ENCODE assay signal across 1 cellular context in genomic region chr11:61267437-61267841, GRCh38.
TF ChIP-seq lines count a peak whose summit lies in the region.

No MANE protein-coding gene starts in this region.

TF ChIP-seq in K562, 482 proteins besides CTCF, POLR2A, EP300 and RAD21 (continued from another document and continues in another):
- peak; percentile 37; the same call in 1 of the 2 replicates for TF ChIP-seq RBFOX2 (IDR thresholded peaks at IDR 0.05; ENCODE audit: low read depth, low read length)
- TF ChIP-seq MXI1 (IDR thresholded peaks at IDR 0.05; ENCODE audit: low read depth, low read length), result no peak
- TF ChIP-seq L3MBTL2 (IDR thresholded peaks at IDR 0.05), result peak; percentile 83
- TF ChIP-seq POLR2G (IDR thresholded peaks at IDR 0.05; ENCODE audit: low read depth, low read length), result 0 out of 2 replicates have a peak, but pooled peaks have one; percentile 25
- TF ChIP-seq MECOM (CRISPR knock-in tag; IDR thresholded peaks at IDR 0.05), result 0 out of 2 replicates have a peak, but pooled peaks have one; percentile 46
- TF ChIP-seq MNT (conservative IDR thresholded peaks at IDR 0.05), result peak in 1 of 2 experiments; percentile 49; a peak in 2 of 4 replicates
- no peak for TF ChIP-seq POLR3G (IDR thresholded peaks at IDR 0.05; ENCODE audit: extremely low read depth, insufficient read length, insufficient replicate concordance)
- TF ChIP-seq ZNF639 (CRISPR knock-in tag; conservative IDR thresholded peaks at IDR 0.05 in 1 of 2, IDR thresholded peaks at IDR 0.05 in 1 of 2), result 0 out of 4 replicates have a peak, but pooled peaks of 1 of the 2 experiments have one; percentile 22
- no peak for TF ChIP-seq ZFP91 (CRISPR knock-in tag; IDR thresholded peaks at IDR 0.05)
- no peak for TF ChIP-seq TAF9B (IDR thresholded peaks at IDR 0.05; ENCODE audit: partially characterized antibody)
- TF ChIP-seq, protein P1, sequence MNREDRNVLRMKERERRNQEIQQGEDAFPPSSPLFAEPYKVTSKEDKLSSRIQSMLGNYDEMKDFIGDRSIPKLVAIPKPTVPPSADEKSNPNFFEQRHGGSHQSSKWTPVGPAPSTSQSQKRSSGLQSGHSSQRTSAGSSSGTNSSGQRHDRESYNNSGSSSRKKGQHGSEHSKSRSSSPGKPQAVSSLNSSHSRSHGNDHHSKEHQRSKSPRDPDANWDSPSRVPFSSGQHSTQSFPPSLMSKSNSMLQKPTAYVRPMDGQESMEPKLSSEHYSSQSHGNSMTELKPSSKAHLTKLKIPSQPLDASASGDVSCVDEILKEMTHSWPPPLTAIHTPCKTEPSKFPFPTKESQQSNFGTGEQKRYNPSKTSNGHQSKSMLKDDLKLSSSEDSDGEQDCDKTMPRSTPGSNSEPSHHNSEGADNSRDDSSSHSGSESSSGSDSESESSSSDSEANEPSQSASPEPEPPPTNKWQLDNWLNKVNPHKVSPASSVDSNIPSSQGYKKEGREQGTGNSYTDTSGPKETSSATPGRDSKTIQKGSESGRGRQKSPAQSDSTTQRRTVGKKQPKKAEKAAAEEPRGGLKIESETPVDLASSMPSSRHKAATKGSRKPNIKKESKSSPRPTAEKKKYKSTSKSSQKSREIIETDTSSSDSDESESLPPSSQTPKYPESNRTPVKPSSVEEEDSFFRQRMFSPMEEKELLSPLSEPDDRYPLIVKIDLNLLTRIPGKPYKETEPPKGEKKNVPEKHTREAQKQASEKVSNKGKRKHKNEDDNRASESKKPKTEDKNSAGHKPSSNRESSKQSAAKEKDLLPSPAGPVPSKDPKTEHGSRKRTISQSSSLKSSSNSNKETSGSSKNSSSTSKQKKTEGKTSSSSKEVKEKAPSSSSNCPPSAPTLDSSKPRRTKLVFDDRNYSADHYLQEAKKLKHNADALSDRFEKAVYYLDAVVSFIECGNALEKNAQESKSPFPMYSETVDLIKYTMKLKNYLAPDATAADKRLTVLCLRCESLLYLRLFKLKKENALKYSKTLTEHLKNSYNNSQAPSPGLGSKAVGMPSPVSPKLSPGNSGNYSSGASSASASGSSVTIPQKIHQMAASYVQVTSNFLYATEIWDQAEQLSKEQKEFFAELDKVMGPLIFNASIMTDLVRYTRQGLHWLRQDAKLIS (CRISPR knock-in tag; IDR thresholded peaks at IDR 0.05), result no peak
- no peak for TF ChIP-seq ZNF224 (CRISPR knock-in tag; IDR thresholded peaks at IDR 0.05)
- 0 out of 2 replicates have a peak, but pooled peaks have one; percentile 31 for TF ChIP-seq MYNN (IDR thresholded peaks at IDR 0.05)
- TF ChIP-seq MYNN (CRISPR knock-in tag; IDR thresholded peaks at IDR 0.05), result no peak
- no peak for TF ChIP-seq ZBTB17 (CRISPR knock-in tag; IDR thresholded peaks at IDR 0.05)
- 0 out of 2 replicates have a peak, but pooled peaks have one; percentile 24 for TF ChIP-seq BHLHE40 (IDR thresholded peaks at IDR 0.05; ENCODE audit: low read length)
- no peak for TF ChIP-seq BCL6 (CRISPR knock-in tag; IDR thresholded peaks at IDR 0.05)
- no peak for TF ChIP-seq STAT5A (IDR thresholded peaks at IDR 0.05; ENCODE audit: borderline replicate concordance, low read length)
- no peak for TF ChIP-seq TAF1 (IDR thresholded peaks at IDR 0.05; ENCODE audit: control insufficient read depth, extremely low read depth, insufficient read depth, low read length, severe bottlenecking)
- 0 out of 2 replicates have a peak, but pooled peaks have one; percentile 42 for TF ChIP-seq RB1 (IDR thresholded peaks at IDR 0.05; ENCODE audit: low read depth)
- TF ChIP-seq MGA (IDR thresholded peaks at IDR 0.05), result peak; percentile 77
- TF ChIP-seq, protein P2, sequence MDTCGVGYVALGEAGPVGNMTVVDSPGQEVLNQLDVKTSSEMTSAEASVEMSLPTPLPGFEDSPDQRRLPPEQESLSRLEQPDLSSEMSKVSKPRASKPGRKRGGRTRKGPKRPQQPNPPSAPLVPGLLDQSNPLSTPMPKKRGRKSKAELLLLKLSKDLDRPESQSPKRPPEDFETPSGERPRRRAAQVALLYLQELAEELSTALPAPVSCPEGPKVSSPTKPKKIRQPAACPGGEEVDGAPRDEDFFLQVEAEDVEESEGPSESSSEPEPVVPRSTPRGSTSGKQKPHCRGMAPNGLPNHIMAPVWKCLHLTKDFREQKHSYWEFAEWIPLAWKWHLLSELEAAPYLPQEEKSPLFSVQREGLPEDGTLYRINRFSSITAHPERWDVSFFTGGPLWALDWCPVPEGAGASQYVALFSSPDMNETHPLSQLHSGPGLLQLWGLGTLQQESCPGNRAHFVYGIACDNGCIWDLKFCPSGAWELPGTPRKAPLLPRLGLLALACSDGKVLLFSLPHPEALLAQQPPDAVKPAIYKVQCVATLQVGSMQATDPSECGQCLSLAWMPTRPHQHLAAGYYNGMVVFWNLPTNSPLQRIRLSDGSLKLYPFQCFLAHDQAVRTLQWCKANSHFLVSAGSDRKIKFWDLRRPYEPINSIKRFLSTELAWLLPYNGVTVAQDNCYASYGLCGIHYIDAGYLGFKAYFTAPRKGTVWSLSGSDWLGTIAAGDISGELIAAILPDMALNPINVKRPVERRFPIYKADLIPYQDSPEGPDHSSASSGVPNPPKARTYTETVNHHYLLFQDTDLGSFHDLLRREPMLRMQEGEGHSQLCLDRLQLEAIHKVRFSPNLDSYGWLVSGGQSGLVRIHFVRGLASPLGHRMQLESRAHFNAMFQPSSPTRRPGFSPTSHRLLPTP (IDR thresholded peaks at IDR 0.05; ENCODE audit: borderline replicate concordance, extremely low read depth, insufficient read length), result no peak
- no peak for TF ChIP-seq SOX6 (IDR thresholded peaks at IDR 0.05)
- no peak for TF ChIP-seq RBM39 (optimal IDR thresholded peaks at IDR 0.05; ENCODE audit: low read depth, low read length)
- TF ChIP-seq ZNF311 (CRISPR knock-in tag; IDR thresholded peaks at IDR 0.05), result no peak
- TF ChIP-seq ATF2 (CRISPR knock-in tag; IDR thresholded peaks at IDR 0.05), result no peak
- no peak for TF ChIP-seq GATAD2B (IDR thresholded peaks at IDR 0.05; ENCODE audit: borderline replicate concordance)
